ENCODE assay signal across 12 cellular contexts in the genomic region with DNA sequence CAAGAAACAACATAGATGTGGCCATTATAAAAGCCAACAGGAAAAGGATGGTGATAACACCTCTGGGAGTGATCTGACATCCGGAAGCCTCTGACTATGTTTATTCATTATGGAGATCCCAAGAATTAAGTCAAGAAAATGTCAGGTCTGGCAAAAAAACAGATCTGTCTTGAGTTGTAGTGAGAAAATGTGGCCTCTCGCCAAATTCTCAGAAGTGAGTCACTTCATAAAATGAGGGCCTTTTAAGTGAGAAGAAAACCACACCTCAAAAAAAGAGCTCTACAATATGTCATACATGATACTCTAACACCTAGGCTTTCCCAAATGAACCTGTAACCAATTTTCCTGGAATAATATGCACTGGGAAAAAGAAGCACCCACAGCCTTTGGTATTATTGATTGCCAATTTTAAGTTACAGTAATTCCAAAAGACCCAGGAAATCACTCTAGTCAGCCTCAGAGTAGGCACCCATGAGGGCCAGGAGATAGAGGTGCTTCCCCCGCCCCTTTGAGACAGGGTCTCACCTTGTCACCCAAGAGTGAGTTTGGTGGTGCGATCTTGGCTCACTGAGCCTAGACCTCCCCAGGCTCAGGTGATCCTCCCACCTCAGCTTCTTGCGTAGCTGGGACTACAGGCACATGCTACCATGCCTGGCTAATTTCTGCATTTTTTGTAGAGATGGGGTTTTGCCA. TPM values are rescaled to one million over a fixed set of nuclear protein-coding genes. Genes with fewer than 3 reads are reported as not detected.
DNase-seq lines count a peak whose midpoint lies in the region; ATAC-seq and TF ChIP-seq lines count a peak whose summit lies in the region.
"Had no signal": no experiment of that assay in that cellular context is flagged by ENCODE, and none has a peak within 500 bp of the region (broad histone marks: within the 10 kb centered on the region; RNA-seq: fewer than 3 reads in every experiment).

No MANE protein-coding gene starts in this region.

- CTCF ChIA-PET in activated CD4-positive, alpha-beta memory T cell treated with anti-CD3 and anti-CD28 coated beads for 36 hours (lab: Charles Lee) = interaction anchor here (0.9 to 3.0 kb wide), 4 partner anchors 20 to 94 kb away, joined by 3 to 50 read pairs (median 3); partner anchors contain the start of gene CCR5

- intact Hi-C loops in activated CD4-positive, alpha-beta memory T cell treated with anti-CD3 and anti-CD28 coated beads for 36 hours (cut with micrococcal nuclease) = loop anchor here (1.0 to 2.0 kb wide), 3 partner anchors 14 to 81 kb away; no protein-coding TSS in a partner anchor
- intact Hi-C loops in esophagus muscularis mucosa (cut with DNase I) = no loop called here

- POLR2A ChIA-PET in activated CD4-positive, alpha-beta memory T cell treated with anti-CD3 and anti-CD28 coated beads for 36 hours (lab: Charles Lee) = interaction anchor here (1.0 to 3.0 kb wide), 5 partner anchors 11 to 90 kb away, joined by 3 to 18 read pairs (median 6); partner anchors contain the start of gene CCR5

- H3K27ac ChIP-seq in esophagus muscularis mucosa (replicated peaks in 1 of 4) = no peak overlapping the region
- H3K27ac ChIP-seq in coronary artery = no peak overlapping the region
- H3K27ac ChIP-seq: gastrocnemius medialis, neutrophil had no signal

- H3K9me3 Mint-ChIP-seq in activated CD4-positive, alpha-beta memory T cell treated with anti-CD3 and anti-CD28 coated beads for 36 hours = peaks cover 22% of the 10 kb centered on the region
- peaks cover 32% of the 10 kb centered on the region for H3K9me3 Mint-ChIP-seq in nephron progenitor cell

- no peaks in the 10 kb centered on the region for H3K36me3 ChIP-seq in esophagus muscularis mucosa
- H3K36me3 ChIP-seq: gastrocnemius medialis, neutrophil had no signal

- H3K4me1 Mint-ChIP-seq in activated CD4-positive, alpha-beta memory T cell treated with anti-CD3 and anti-CD28 coated beads for 36 hours (ENCODE audit: low read depth) = peaks cover 78% of the 10 kb centered on the region
- no peaks in the 10 kb centered on the region for H3K4me1 Mint-ChIP-seq in nephron progenitor cell

- no peak for DNase-seq in activated CD4-positive, CD25-positive, alpha-beta regulatory T cell treated with anti-CD3 and anti-CD28 coated beads, Interleukin-2, amount 50 U/mL, for 72 hours
- DNase-seq in activated CD4-positive, alpha-beta memory T cell treated with anti-CD3 and anti-CD28 coated beads for 36 hours = peak; percentile 72
- DNase-seq in esophagus muscularis mucosa (ENCODE audit: extremely low spot score) (peak; percentile 90), coronary artery (ENCODE audit: low spot score) (no peak), NCI-H1694 treated with DMSO at 0.1 percent for 48 hours (lab: John Stamatoyannopoulos, UW) (no peak), nephron progenitor cell (no peak)
- peak; percentile 37 for DNase-seq in stimulated activated CD8-positive, alpha-beta memory T cell treated with anti-CD3 and anti-CD28 coated beads, Interleukin-12 subunit alpha, Interleukin-12 subunit beta, amount 100 ng/mL, for 1 hour (ENCODE audit: low read depth)
- DNase-seq: 8988T, gastrocnemius medialis, NCI-H1417 treated with DMSO at 0.1 percent for 48 hours had no signal

- peaks cover 0 to 12% (median 10%) of the 10 kb centered on the region in 4 donors for H3K9me3 ChIP-seq in esophagus muscularis mucosa
- H3K9me3 ChIP-seq: gastrocnemius medialis, neutrophil had no signal

- H3K4me3 ChIP-seq in esophagus muscularis mucosa (no peak overlapping the region), coronary artery (no peak overlapping the region)
- H3K4me3 ChIP-seq: gastrocnemius medialis had no signal

- TF ChIP-seq POLR2A in esophagus muscularis mucosa (IDR thresholded peaks at IDR 0.05; ENCODE audit: low read depth) = no peak

- no peak for TF ChIP-seq CTCF in esophagus muscularis mucosa (IDR thresholded peaks at IDR 0.05)
- TF ChIP-seq CTCF in coronary artery (IDR thresholded peaks at IDR 0.05) = no peak
- no peak for TF ChIP-seq CTCF in nephron progenitor cell (IDR thresholded peaks at IDR 0.05)

- TF ChIP-seq EP300 in esophagus muscularis mucosa (IDR thresholded peaks at IDR 0.05) = no peak

- no peaks in the 10 kb centered on the region for H3K27me3 ChIP-seq in esophagus muscularis mucosa
- H3K27me3 ChIP-seq: gastrocnemius medialis, neutrophil had no signal

- peak overlapping the region; percentile 67 for H3K27ac Mint-ChIP-seq in activated CD4-positive, alpha-beta memory T cell treated with anti-CD3 and anti-CD28 coated beads for 36 hours
- no peak overlapping the region for H3K27ac Mint-ChIP-seq in nephron progenitor cell

- H3K4me1 ChIP-seq in esophagus muscularis mucosa = peaks cover 0 to 6% (median 0%) of the 10 kb centered on the region in 4 donors
- H3K4me1 ChIP-seq: gastrocnemius medialis had no signal

- peak; percentile 62 to 71 for ATAC-seq in activated CD4-positive, CD25-positive, alpha-beta regulatory T cell treated with anti-CD3 and anti-CD28 coated beads, Interleukin-2, amount 50 U/mL, for 24 hours
- ATAC-seq: gastrocnemius medialis had no signal

- peaks cover 14% of the 10 kb centered on the region for H3K27me3 Mint-ChIP-seq in activated CD4-positive, alpha-beta memory T cell treated with anti-CD3 and anti-CD28 coated beads for 36 hours
- H3K27me3 Mint-ChIP-seq in nephron progenitor cell (ENCODE audit: low read depth, poor library complexity) = peaks cover 16% of the 10 kb centered on the region

- 88% methylated on average over 5 of the region's 5 CpGs for WGBS in esophagus muscularis mucosa

- H3K36me3 Mint-ChIP-seq in activated CD4-positive, alpha-beta memory T cell treated with anti-CD3 and anti-CD28 coated beads for 36 hours = peaks cover 19% of the 10 kb centered on the region
- no peaks in the 10 kb centered on the region for H3K36me3 Mint-ChIP-seq in nephron progenitor cell (ENCODE audit: low read depth)

- no peak overlapping the region for H3K4me3 Mint-ChIP-seq in activated CD4-positive, alpha-beta memory T cell treated with anti-CD3 and anti-CD28 coated beads for 36 hours
- no peak overlapping the region for H3K4me3 Mint-ChIP-seq in nephron progenitor cell

RNA-seq across cellular contexts. Expression of gene CCR3, which starts 38.0 kb away (rescaled TPM):
- total RNA-seq in activated CD4-positive, alpha-beta memory T cell treated with anti-CD3 and anti-CD28 coated beads for 36 hours = not detected
- not detected for total RNA-seq in esophagus muscularis mucosa
- total RNA-seq: gastrocnemius medialis had no signal

Comparison
In these comparisons a context has a peak if more than half of its experiments do, and no peak if none do; other contexts are left out.
1. DNase-seq: peak in activated CD4-positive, alpha-beta memory T cell treated with anti-CD3 and anti-CD28 coated beads for 36 hours (single experiment), esophagus muscularis mucosa (single experiment) and stimulated activated CD8-positive, alpha-beta memory T cell treated with anti-CD3 and anti-CD28 coated beads, Interleukin-12 subunit alpha, Interleukin-12 subunit beta, amount 100 ng/mL, for 1 hour (single experiment); none in activated CD4-positive, CD25-positive, alpha-beta regulatory T cell treated with anti-CD3 and anti-CD28 coated beads, Interleukin-2, amount 50 U/mL, for 72 hours (single experiment), coronary artery (single experiment), NCI-H1694 treated with DMSO at 0.1 percent for 48 hours (single experiment) and nephron progenitor cell (single experiment).